In the genomic region with DNA sequence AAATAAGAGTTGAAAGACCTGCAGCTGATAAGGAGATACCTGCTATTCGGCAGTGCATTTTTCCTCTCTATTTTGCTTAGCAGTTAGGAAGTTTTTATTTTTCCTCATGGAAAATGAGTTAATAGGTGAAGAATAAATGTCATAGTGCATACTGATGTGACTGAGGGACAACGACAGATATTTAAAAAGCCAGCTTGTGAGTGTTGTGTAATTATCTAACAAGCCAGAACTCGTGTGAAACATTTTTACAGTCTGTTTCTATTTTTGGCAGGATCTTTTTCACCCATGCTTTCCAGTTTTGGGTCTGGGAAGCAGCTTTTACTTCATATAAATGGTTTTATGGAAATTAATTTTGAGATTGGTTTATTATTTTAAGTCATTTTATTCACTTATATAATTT, we compare ENCODE assay signal across 16 cellular contexts. TPM values are rescaled to one million over a fixed set of nuclear protein-coding genes. Genes with fewer than 3 reads are reported as not detected.
DNase-seq lines count a peak whose midpoint lies in the region; ATAC-seq, FAIRE-seq and TF ChIP-seq lines count a peak whose summit lies in the region.
"Had no signal": no experiment of that assay in that cellular context is flagged by ENCODE, and none has a peak within 500 bp of the region (broad histone marks: within the 10 kb centered on the region; RNA-seq: fewer than 3 reads in every experiment).

No MANE protein-coding gene starts in this region.

- no peaks in the 10 kb centered on the region for H3K36me3 Mint-ChIP-seq in MCF 10A (ENCODE audit: insufficient read depth, unreplicated experiment)
- H3K36me3 Mint-ChIP-seq in mesothelial cell of epicardium, result no peaks in the 10 kb centered on the region
- H3K36me3 Mint-ChIP-seq: T-cell had no signal

- peak; percentile 9 for FAIRE-seq in HTR-8/SVneo (lab: Jason Lieb, UNC)

- no peaks in the 10 kb centered on the region for H3K27me3 ChIP-seq in BLaER1

- H3K27ac Mint-ChIP-seq in MCF 10A (ENCODE audit: low read depth, unreplicated experiment) (peak overlapping the region; percentile 35), mesothelial cell of epicardium (peak overlapping the region; percentile 67)

- H3K4me3 ChIP-seq in BLaER1, result no peak overlapping the region

- H3K4me1 Mint-ChIP-seq in MCF 10A (ENCODE audit: insufficient read depth, unreplicated experiment), result peaks cover 26% of the 10 kb centered on the region
- H3K4me1 Mint-ChIP-seq in mesothelial cell of epicardium, result peaks cover 64% of the 10 kb centered on the region

- peaks cover 71% of the 10 kb centered on the region for H4K20me1 ChIP-seq in BLaER1

- H3K4me3 Mint-ChIP-seq in MCF 10A (ENCODE audit: unreplicated experiment) (no peak overlapping the region), mesothelial cell of epicardium (peak overlapping the region; percentile 16)

- H3K27ac ChIP-seq in BLaER1, result no peak overlapping the region
- H3K27ac ChIP-seq: C4-2B had no signal

- TF ChIP-seq CTCF in MCF 10A (IDR thresholded peaks at IDR 0.05; ENCODE audit: unreplicated experiment) (no peak), mesothelial cell of epicardium (IDR thresholded peaks at IDR 0.05; ENCODE audit: unreplicated experiment) (no peak)

- intact Hi-C loops in MCF 10A (cut with micrococcal nuclease) (loop anchor here (5.0 kb wide), 2 partner anchors 62 to 138 kb away; a partner anchor contains a TSS), posterior vena cava (cut with DNase I) (no loop called here)

- BruUV-seq in MCF 10A (replicated peaks; lab: Mats Ljungman, UMichigan), result no TSS peak

- no peak for DNase-seq in HTR-8/SVneo (ENCODE audit: insufficient read length, low spot score)
- peak; percentile 20 for DNase-seq in MCF 10A (ENCODE audit: unreplicated experiment)
- no peak for DNase-seq in mesothelial cell of epicardium (ENCODE audit: low spot score in 2 of 2, unreplicated experiment in 2 of 2)
- DNase-seq in stimulated activated CD4-positive, alpha-beta T cell treated with anti-CD3 and anti-CD28 coated beads, Interleukin-15, amount 100 ng/mL, for 24 hours, result no peak
- DNase-seq in posterior vena cava (ENCODE audit: low spot score), result no peak
- no peak for DNase-seq in dedifferentiated amniotic fluid mesenchymal stem cell (ENCODE audit: extremely low spot score)
- DNase-seq: activated CD4-positive, alpha-beta T cell treated with anti-CD3 and anti-CD28 coated beads for 1 hour; activated T-cell treated with anti-CD3 and anti-CD28 coated beads, Interleukin-2, amount 50 U/mL, for 48 hours; GDM1; midbrain; NCI-H187; NK-92 treated with Interleukin-12 subunit alpha and Interleukin-12 subunit beta, amount 100 ng/mL, for 24 hours; T-cell had no signal

- H3K36me3 ChIP-seq in BLaER1, result peaks cover 21% of the 10 kb centered on the region

- H3K9me3 Mint-ChIP-seq in MCF 10A (ENCODE audit: unreplicated experiment) (no peaks in the 10 kb centered on the region), mesothelial cell of epicardium (no peaks in the 10 kb centered on the region)
- H3K9me3 Mint-ChIP-seq: T-cell had no signal

- ATAC-seq in HG02610 (IDR thresholded peaks at IDR 0.05; ENCODE audit: unreplicated experiment), result no peak
- ATAC-seq: T-cell had no signal

- no peak overlapping the region for H3K9ac ChIP-seq in BLaER1

- H3K4me1 ChIP-seq in BLaER1, result peaks cover 44% of the 10 kb centered on the region

- CTCF ChIA-PET in MCF 10A (lab: Yijun Ruan, JAX), result interaction anchor here (0.6 to 1.8 kb wide), 5 partner anchors 10 to 408 kb away, joined by 3 to 7 read pairs (median 3); no protein-coding TSS in a partner anchor

- H3K4me2 ChIP-seq in BLaER1, result peak overlapping the region; percentile 89

- POLR2A ChIA-PET in MCF 10A (lab: Yijun Ruan, JAX), result interaction anchor here (0.5 to 1.7 kb wide), 8 partner anchors 10 to 219 kb away, joined by 3 to 5 read pairs (median 3); no protein-coding TSS in a partner anchor

- H3K27me3 Mint-ChIP-seq in MCF 10A (ENCODE audit: insufficient read depth, unreplicated experiment) (no peaks in the 10 kb centered on the region), mesothelial cell of epicardium (ENCODE audit: low read depth) (no peaks in the 10 kb centered on the region)
- H3K27me3 Mint-ChIP-seq: T-cell had no signal

- no peaks in the 10 kb centered on the region for H3K9me3 ChIP-seq in BLaER1

RNA-seq across cellular contexts. Expression of a gene that starts 2.9 kb away (rescaled TPM):
- total RNA-seq in MCF 10A (2022), result 12.0 and 13.7 TPM in 2 replicates
- total RNA-seq in mesothelial cell of epicardium, result 35.9 to 38.7 TPM (median 38.0 TPM) in 3 replicates
- total RNA-seq in posterior vena cava, result 10 to 100 TPM; 15.4 to 20.5 TPM
